ENCODE assay signal across 12 cellular contexts in genomic region chr6:36117639-36118549, GRCh38. TPM values are rescaled to one million over a fixed set of nuclear protein-coding genes. Genes with fewer than 3 reads are reported as not detected.
DNase-seq lines count a peak whose midpoint lies in the region; ATAC-seq, FAIRE-seq and TF ChIP-seq lines count a peak whose summit lies in the region.
"Had no signal": no experiment of that assay in that cellular context is flagged by ENCODE, and none has a peak within 500 bp of the region (broad histone marks: within the 10 kb centered on the region; RNA-seq: fewer than 3 reads in every experiment).

No MANE protein-coding gene starts in this region.

- no peak overlapping the region for H4K5ac ChIP-seq in mesendoderm (ENCODE audit: low read length)

- H3K4me3 ChIP-seq in SU-DHL-6 (ENCODE audit: insufficient read depth, low read length, poor library complexity, severe bottlenecking) (no peak overlapping the region), small intestine (ENCODE audit: low read depth in 1 of 2, low read length in 2 of 2) (no peak overlapping the region), mesendoderm (ENCODE audit: low read length) (no peak overlapping the region)
- H3K4me3 ChIP-seq: left ventricle myocardium inferior had no signal

- H2BK15ac ChIP-seq in mesendoderm (replicated peaks; ENCODE audit: low read depth) = no peak overlapping the region

- peak overlapping the region; percentile 99 for H3K27ac Mint-ChIP-seq in activated CD8-positive, alpha-beta memory T cell treated with anti-CD3 and anti-CD28 coated beads, Interleukin-2, amount 10 ng/mL, durations not matched to agents 7 days and 5 days

- H2AFZ ChIP-seq in SU-DHL-6 (ENCODE audit: low read depth, low read length, severe bottlenecking) = no peak overlapping the region

- no peaks in the 10 kb centered on the region for H3K9me3 Mint-ChIP-seq in activated CD8-positive, alpha-beta memory T cell treated with anti-CD3 and anti-CD28 coated beads, Interleukin-2, amount 10 ng/mL, durations not matched to agents 7 days and 5 days (ENCODE audit: low read depth)

- peak overlapping the region; percentile 14 for H3K4me3 Mint-ChIP-seq in activated CD8-positive, alpha-beta memory T cell treated with anti-CD3 and anti-CD28 coated beads, Interleukin-2, amount 10 ng/mL, durations not matched to agents 7 days and 5 days

- 72 to 79% (median 79%) methylated on average over 8 of the region's 8 CpGs for WGBS in small intestine, 3 donors
- no CpG with 5 or more reads among the region's 8 CpGs for WGBS in mesendoderm (ENCODE audit: extremely low coverage, insufficient coverage, low lambda C conversion rate)

- H2BK5ac ChIP-seq in mesendoderm (ENCODE audit: low read length) = no peak overlapping the region

- H3K36me3 Mint-ChIP-seq in activated CD8-positive, alpha-beta memory T cell treated with anti-CD3 and anti-CD28 coated beads, Interleukin-2, amount 10 ng/mL, durations not matched to agents 7 days and 5 days = peaks cover 26% of the 10 kb centered on the region

- no peak overlapping the region for H3K18ac ChIP-seq in mesendoderm (ENCODE audit: low read length)

- H3K23ac ChIP-seq in mesendoderm (ENCODE audit: low read length) = no peak overlapping the region

- H4K20me1 ChIP-seq in SU-DHL-6 (ENCODE audit: low read depth, low read length) = no peaks in the 10 kb centered on the region

- H3K4me2 ChIP-seq in SU-DHL-6 (ENCODE audit: low read depth, low read length, poor library complexity, severe bottlenecking) (no peak overlapping the region), mesendoderm (ENCODE audit: low read length) (no peak overlapping the region)

- ATAC-seq in activated CD8-positive, alpha-beta memory T cell treated with anti-CD3 and anti-CD28 coated beads, Interleukin-2, amount 10 ng/mL, durations not matched to agents 7 days and 5 days = no peak

- H3K9me3 ChIP-seq in SU-DHL-6 (ENCODE audit: insufficient read depth, low read length) (no peaks in the 10 kb centered on the region), small intestine (ENCODE audit: control insufficient read depth, low read depth) (no peaks in the 10 kb centered on the region)
- H3K9me3 ChIP-seq: left ventricle myocardium inferior had no signal

- H3K9me2 ChIP-seq in SU-DHL-6 (replicated peaks; ENCODE audit: insufficient read depth, low read length) = no peaks in the 10 kb centered on the region

- no peak for TF ChIP-seq CTCF in SU-DHL-6 (IDR thresholded peaks at IDR 0.05; ENCODE audit: insufficient read depth, low read length, poor library complexity, severe bottlenecking)

- H4K8ac ChIP-seq in mesendoderm (ENCODE audit: low read depth, low read length) = no peak overlapping the region

- no peak overlapping the region for H3K9ac ChIP-seq in SU-DHL-6 (ENCODE audit: low read length)
- H3K9ac ChIP-seq in mesendoderm (ENCODE audit: low read length) = no peak overlapping the region

- H3K79me2 ChIP-seq in SU-DHL-6 (ENCODE audit: insufficient read depth, low read length) (peaks cover 9% of the 10 kb centered on the region; the same call in 1 of the 2 replicates), mesendoderm (ENCODE audit: control insufficient read depth, insufficient read depth, low read length) (no peaks in the 10 kb centered on the region)

- H2BK120ac ChIP-seq in mesendoderm (ENCODE audit: low read depth, low read length) = no peak overlapping the region

- no peak for FAIRE-seq in small intestine (lab: Jason Lieb, UNC)
- FAIRE-seq: D721Med had no signal

- H3K4me1 Mint-ChIP-seq in activated CD8-positive, alpha-beta memory T cell treated with anti-CD3 and anti-CD28 coated beads, Interleukin-2, amount 10 ng/mL, durations not matched to agents 7 days and 5 days = peaks cover 94% of the 10 kb centered on the region

- H3K27me3 ChIP-seq in SU-DHL-6 (ENCODE audit: low read length) (no peaks in the 10 kb centered on the region), small intestine (ENCODE audit: control insufficient read depth in 2 of 2, insufficient read depth in 2 of 2, low read length in 2 of 2) (no peaks in the 10 kb centered on the region), mesendoderm (ENCODE audit: insufficient read depth, low read length, poor library complexity) (no peaks in the 10 kb centered on the region)

- no peak overlapping the region for H2AK5ac ChIP-seq in mesendoderm (ENCODE audit: low read length)

- H3K4me1 ChIP-seq in small intestine (ENCODE audit: control insufficient read depth in 2 of 2, insufficient read depth in 1 of 2, low read depth in 1 of 2, low read length in 1 of 2) (peaks cover 3 to 4% of the 10 kb centered on the region in 2 donors), mesendoderm (ENCODE audit: control insufficient read depth, low read depth, low read length) (peaks cover 3% of the 10 kb centered on the region)

- no peaks in the 10 kb centered on the region for H3K36me3 ChIP-seq in SU-DHL-6 (ENCODE audit: low read length)
- H3K36me3 ChIP-seq in small intestine (ENCODE audit: control insufficient read depth in 2 of 2, insufficient read depth in 2 of 2, low read length in 2 of 2) = no peaks in the 10 kb centered on the region
- H3K36me3 ChIP-seq in mesendoderm (ENCODE audit: control insufficient read depth, insufficient read depth, low read length) = no peaks in the 10 kb centered on the region
- H3K36me3 ChIP-seq: left ventricle myocardium inferior had no signal

- H3K27me3 Mint-ChIP-seq in activated CD8-positive, alpha-beta memory T cell treated with anti-CD3 and anti-CD28 coated beads, Interleukin-2, amount 10 ng/mL, durations not matched to agents 7 days and 5 days = no peaks in the 10 kb centered on the region

- peaks cover 63% of the 10 kb centered on the region for H3F3A ChIP-seq in SU-DHL-6 (ENCODE audit: insufficient read depth)

- H3K79me1 ChIP-seq in mesendoderm (ENCODE audit: low read length) = no peaks in the 10 kb centered on the region

- no peak overlapping the region for H3K4ac ChIP-seq in mesendoderm (ENCODE audit: low read depth, low read length)

- CTCF ChIA-PET in activated CD8-positive, alpha-beta memory T cell treated with anti-CD3 and anti-CD28 coated beads, Interleukin-2, amount 10 ng/mL, durations not matched to agents 7 days and 5 days (lab: Charles Lee) = interaction anchor here (1.0 to 1.4 kb wide), 2 partner anchors 90 to 223 kb away, joined by 3 read pairs; partner anchors contain the start of gene MAPK14

- no peak for DNase-seq in activated CD8-positive, alpha-beta memory T cell treated with anti-CD3 and anti-CD28 coated beads, Interleukin-2, amount 10 ng/mL, durations not matched to agents 7 days and 5 days
- no peak for DNase-seq in activated CD8-positive, alpha-beta memory T cell treated with anti-CD3 and anti-CD28 coated beads, Interleukin-2, amount 50 U/mL, for 4 hours
- no peak for DNase-seq in epithelial cell of prostate (ENCODE audit: low read depth, low spot score)
- DNase-seq in small intestine = no peak
- no peak for DNase-seq in mesendoderm
- DNase-seq in kidney glomerular epithelial cell (lab: John Stamatoyannopoulos, UW) = no peak
- no peak for DNase-seq in amniotic stem cell (lab: John Stamatoyannopoulos, UW)
- DNase-seq: hippocampal formation, left ventricle myocardium inferior, NCI-H2171 had no signal

- no peak overlapping the region for H3K56ac ChIP-seq in mesendoderm (ENCODE audit: low read length)

- H3K27ac ChIP-seq in SU-DHL-6 (ENCODE audit: low read depth, low read length) (peak overlapping the region; percentile 91), epithelial cell of prostate (peak overlapping the region; percentile 56), small intestine (ENCODE audit: low read depth in 1 of 2, low read length in 1 of 2) (peak overlapping the region; percentile 42 to 47), mesendoderm (ENCODE audit: low read depth, low read length) (no peak overlapping the region)
- H3K27ac ChIP-seq: left ventricle myocardium inferior had no signal

RNA-seq across cellular contexts. Expression of gene MAPK13, which starts 12.4 kb away (rescaled TPM):
- 10 to 100 TPM; 33.9 to 35.6 TPM for total RNA-seq in activated CD8-positive, alpha-beta memory T cell treated with anti-CD3 and anti-CD28 coated beads, Interleukin-2, amount 10 ng/mL, durations not matched to agents 7 days and 5 days
- 100 to 1,000 TPM in 1 of 3 donors, 10 to 100 TPM in 2; 86.7 to 108 (median 95.5) TPM for polyA plus RNA-seq in small intestine
- polyA plus RNA-seq in mesendoderm (2013, experiment 1 of 2) = 6.9 TPM
- 6.5 TPM for polyA plus RNA-seq in mesendoderm (2013, experiment 2 of 2)
